8 cellular contexts compared by ENCODE assay signal in genomic region chr12:108193922-108194321, GRCh38.
DNase-seq lines count a peak whose midpoint lies in the region; ATAC-seq and TF ChIP-seq lines count a peak whose summit lies in the region.

No MANE protein-coding gene starts in this region.

- no peaks in the 10 kb centered on the region for H4K20me1 ChIP-seq in mammary epithelial cell (ENCODE audit: insufficient read depth, low read length)

- DNase-seq in BJ (ENCODE audit: low read depth) (no peak), GM12865 (ENCODE audit: low read depth) (peak; percentile 46), NCI-H460 (ENCODE audit: extremely low read depth, low read depth) (peak; percentile 28), mammary epithelial cell (no peak), mucosa of gallbladder (ENCODE audit: low spot score) (peak; percentile 16)
- no peak for DNase-seq in central memory CD4-positive, alpha-beta T cell

- no peaks in the 10 kb centered on the region for H3K27me3 ChIP-seq in BJ (ENCODE audit: control insufficient read depth, insufficient read depth, low read length)
- H3K27me3 ChIP-seq in mammary epithelial cell (ENCODE audit: insufficient read depth, low read length) = no peaks in the 10 kb centered on the region

- POLR2A ChIA-PET in BJ (lab: Charles Lee) = no interaction called here

- in situ Hi-C loops in mammary epithelial cell (cut with MboI; ENCODE audit: low sequenced_read_pairs in 2 of 2) = no loop called here

- intact Hi-C loops in mammary epithelial cell (cut with micrococcal nuclease) = loop anchor here (1.0 to 5.0 kb wide), 5 partner anchors 95 to 303 kb away; no protein-coding TSS in a partner anchor

- H3K79me2 ChIP-seq in mammary epithelial cell (ENCODE audit: insufficient read depth, low read length) = no peaks in the 10 kb centered on the region

- H3K36me3 ChIP-seq in BJ (ENCODE audit: control insufficient read depth, insufficient read depth, low read length) = no peaks in the 10 kb centered on the region
- no peaks in the 10 kb centered on the region for H3K36me3 ChIP-seq in mammary epithelial cell (ENCODE audit: insufficient read depth, low read length)

- BruUV-seq in mammary epithelial cell (replicated peaks; lab: Mats Ljungman, UMichigan) = no TSS peak

- peak; percentile 55 for TF ChIP-seq CTCF in BJ (IDR thresholded peaks at IDR 0.05; ENCODE audit: insufficient read depth, low read depth, low read length)
- TF ChIP-seq CTCF in GM12865 (IDR thresholded peaks at IDR 0.05; ENCODE audit: insufficient read depth, low read depth, low read length, missing control alignments) = peak; percentile 71
- peak; percentile 71 to 84 for TF ChIP-seq CTCF in mammary epithelial cell (conservative IDR thresholded peaks at IDR 0.05 in 1 of 2, IDR thresholded peaks at IDR 0.05 in 1 of 2; ENCODE audit: extremely low read depth in 1 of 2, insufficient read depth in 1 of 2, low read depth in 1 of 2, low read length in 2 of 2)

- no peak overlapping the region for H2AFZ ChIP-seq in mammary epithelial cell (ENCODE audit: low read depth, low read length)

- H3K4me2 ChIP-seq in mammary epithelial cell (ENCODE audit: insufficient read depth, low read depth, low read length) = no peak overlapping the region

- no peaks in the 10 kb centered on the region for H3K4me1 ChIP-seq in mammary epithelial cell (ENCODE audit: insufficient read depth, low read length)

- no peaks in the 10 kb centered on the region for H3K9me3 ChIP-seq in mammary epithelial cell (replicated peaks; ENCODE audit: insufficient read depth, low read length)

- dilution Hi-C loops in mammary epithelial cell (cut with HindIII; ENCODE audit: low sequenced_read_pairs) = no loop called here

- no peak for ATAC-seq in HG03354 (IDR thresholded peaks at IDR 0.05; ENCODE audit: poor library complexity, severe bottlenecking, unreplicated experiment)
- no peak for ATAC-seq in HG03457 (IDR thresholded peaks at IDR 0.05; ENCODE audit: unreplicated experiment)

- CTCF ChIA-PET in BJ (lab: Yijun Ruan, JAX) = interaction anchor here (0.6 to 1.9 kb wide), 7 partner anchors 11 to 319 kb away, joined by 3 to 6 read pairs (median 3); no protein-coding TSS in a partner anchor
- CTCF ChIA-PET in mammary epithelial cell (lab: Charles Lee; ENCODE audit: low non-redundant PET) = no interaction called here

- no peak overlapping the region for H3K4me3 ChIP-seq in BJ (ENCODE audit: low read depth, low read length)
- H3K4me3 ChIP-seq in GM12865 (ENCODE audit: low read depth, low read length) = no peak overlapping the region
- H3K4me3 ChIP-seq in mammary epithelial cell (replicated peaks in 1 of 3; ENCODE audit: insufficient read depth in 1 of 3, low read depth in 2 of 3, low read length in 3 of 3) = no peak overlapping the region

- H3K9ac ChIP-seq in mammary epithelial cell (ENCODE audit: insufficient read depth, low read length) = no peak overlapping the region

- H3K27ac ChIP-seq in mammary epithelial cell (ENCODE audit: insufficient read depth, low read depth, low read length) = no peak overlapping the region

- WGBS in mammary epithelial cell (ENCODE audit: low coverage, missing lambda C conversion rate) = 0% methylated on average over 2 of the region's 2 CpGs

Comparison
In these comparisons a context has a peak if more than half of its experiments do, and no peak if none do; other contexts are left out.
1. DNase-seq: peak in GM12865 (single experiment), NCI-H460 (single experiment) and mucosa of gallbladder (single experiment); none in BJ (single experiment), mammary epithelial cell (single experiment) and central memory CD4-positive, alpha-beta T cell (single experiment).
2. Peak in every context shown above with its lines, with median percentiles within 50 percentile points of each other: CTCF ChIP-seq.